ENCODE assay signal across 8 cellular contexts in genomic region chr4:73258668-73259551, GRCh38. TPM values are rescaled to one million over a fixed set of nuclear protein-coding genes. Genes with fewer than 3 reads are reported as not detected.
DNase-seq lines count a peak whose midpoint lies in the region; ATAC-seq and TF ChIP-seq lines count a peak whose summit lies in the region.

Gene ANKRD17, minus strand, starts transcription at chr4:73258798. Its CDS starts 130 bp downstream, at chr4:73258668.

- H3K9me3 ChIP-seq in muscle layer of duodenum (ENCODE audit: control insufficient read depth in 1 of 2, low read length in 2 of 2) = no peaks in the 10 kb centered on the region

- peaks cover 29 to 50% of the 10 kb centered on the region in 2 donors for H3K4me1 ChIP-seq in muscle layer of duodenum (ENCODE audit: control insufficient read depth in 1 of 2, insufficient read depth in 2 of 2, low read length in 2 of 2)

- peaks cover 48% of the 10 kb centered on the region for H3K4me1 Mint-ChIP-seq in activated T-cell treated with anti-CD3 and anti-CD28 coated beads, Interleukin-2, amount 50 U/mL, for 4 hours (ENCODE audit: low read depth)

- in situ Hi-C loops in KBM-7 (cut with MboI; ENCODE audit: low pct_unique_long_range_greater_than_20kb, low sequenced_read_pairs) = no loop called here

- peaks cover 9% of the 10 kb centered on the region for H3K36me3 Mint-ChIP-seq in activated T-cell treated with anti-CD3 and anti-CD28 coated beads, Interleukin-2, amount 50 U/mL, for 4 hours (ENCODE audit: insufficient read depth)

- peak within 1 kb of the TSS; percentile 99 for H3K27ac ChIP-seq in muscle layer of duodenum (ENCODE audit: low read length)

- ATAC-seq in GM21717 (IDR thresholded peaks at IDR 0.05; ENCODE audit: unreplicated experiment) = peak; percentile 81
- ATAC-seq in activated T-cell treated with anti-CD3 and anti-CD28 coated beads, Interleukin-2, amount 50 U/mL, for 4 hours = peak; percentile 80 to 86
- peak; percentile 93 for ATAC-seq in esophagus mucosa

- no peaks in the 10 kb centered on the region for H3K27me3 ChIP-seq in muscle layer of duodenum (ENCODE audit: low read depth, low read length)

- peak within 1 kb of the TSS; percentile 77 to 94 for H3K4me3 ChIP-seq in muscle layer of duodenum (ENCODE audit: low read depth in 1 of 2, low read length in 2 of 2)

- peak; percentile 68 for DNase-seq in DMS53 treated with DMSO at 0.1 percent for 48 hours (lab: John Stamatoyannopoulos, UW; ENCODE audit: unreplicated experiment)
- peak; percentile 96 for DNase-seq in KBM-7
- DNase-seq in activated T-cell treated with anti-CD3 and anti-CD28 coated beads, Interleukin-2, amount 50 U/mL, for 4 hours = peak; percentile 85
- peak; percentile 86 to 87 for DNase-seq in stimulated activated CD8-positive, alpha-beta memory T cell treated with anti-CD3 and anti-CD28 coated beads, Interleukin-7, amount 100 ng/mL, for 4 hours (ENCODE audit: low read depth in 2 of 2)

- H3K9me3 Mint-ChIP-seq in activated T-cell treated with anti-CD3 and anti-CD28 coated beads, Interleukin-2, amount 50 U/mL, for 4 hours = no peaks in the 10 kb centered on the region

- H3K36me3 ChIP-seq in muscle layer of duodenum (ENCODE audit: control insufficient read depth in 1 of 2, insufficient read depth in 2 of 2, low read length in 2 of 2) = peaks cover 0 to 14% of the 10 kb centered on the region in 2 donors

- H3K27me3 Mint-ChIP-seq in activated T-cell treated with anti-CD3 and anti-CD28 coated beads, Interleukin-2, amount 50 U/mL, for 4 hours (ENCODE audit: low read depth) = no peaks in the 10 kb centered on the region

- H3K4me3 Mint-ChIP-seq in activated T-cell treated with anti-CD3 and anti-CD28 coated beads, Interleukin-2, amount 50 U/mL, for 4 hours = peak within 1 kb of the TSS; percentile 99

TF ChIP-seq in PFSK-1, 5 proteins besides CTCF, POLR2A, EP300 and RAD21:
- peak; percentile 26 for TF ChIP-seq FOXP2 (optimal IDR thresholded peaks at IDR 0.05; ENCODE audit: borderline replicate concordance, extremely low read depth, extremely low read length, insufficient read depth)
- peak in 1 of 2 experiments; percentile 39; a peak in 1 of 4 replicates for TF ChIP-seq REST (IDR thresholded peaks at IDR 0.05; ENCODE audit: insufficient read depth in 1 of 2, low read depth in 2 of 2, low read length in 2 of 2)
- TF ChIP-seq TAF1 (IDR thresholded peaks at IDR 0.05; ENCODE audit: borderline replicate concordance, insufficient read depth, low read length) = peak; percentile 88
- peak; percentile 97 for TF ChIP-seq POLR2AphosphoS5 (IDR thresholded peaks at IDR 0.05; ENCODE audit: low read depth, low read length)
- peak; percentile 88; the same call in 1 of the 2 replicates for TF ChIP-seq SIN3A (IDR thresholded peaks at IDR 0.05; ENCODE audit: borderline replicate concordance, insufficient read depth, low read length)

RNA-seq across cellular contexts. Expression of gene ANKRD17, which starts in this region (rescaled TPM):
- 19.0 TPM for polyA plus RNA-seq in PFSK-1 (2012; ENCODE audit: insufficient read length, low read depth)
- 10 to 100 TPM; 65.7 to 66.2 (median 66.1) TPM for total RNA-seq in activated T-cell treated with anti-CD3 and anti-CD28 coated beads, Interleukin-2, amount 50 U/mL, for 4 hours
- 38.9 TPM for total RNA-seq in esophagus mucosa

Comparison
In these comparisons a context has a peak if more than half of its experiments do, and no peak if none do; other contexts are left out.
1. Peak in every context shown above with its lines: DNase-seq, ATAC-seq, H3K4me3 ChIP-seq and H3K27ac ChIP-seq.